ENCODE assay signal across 8 cellular contexts in the genomic region with DNA sequence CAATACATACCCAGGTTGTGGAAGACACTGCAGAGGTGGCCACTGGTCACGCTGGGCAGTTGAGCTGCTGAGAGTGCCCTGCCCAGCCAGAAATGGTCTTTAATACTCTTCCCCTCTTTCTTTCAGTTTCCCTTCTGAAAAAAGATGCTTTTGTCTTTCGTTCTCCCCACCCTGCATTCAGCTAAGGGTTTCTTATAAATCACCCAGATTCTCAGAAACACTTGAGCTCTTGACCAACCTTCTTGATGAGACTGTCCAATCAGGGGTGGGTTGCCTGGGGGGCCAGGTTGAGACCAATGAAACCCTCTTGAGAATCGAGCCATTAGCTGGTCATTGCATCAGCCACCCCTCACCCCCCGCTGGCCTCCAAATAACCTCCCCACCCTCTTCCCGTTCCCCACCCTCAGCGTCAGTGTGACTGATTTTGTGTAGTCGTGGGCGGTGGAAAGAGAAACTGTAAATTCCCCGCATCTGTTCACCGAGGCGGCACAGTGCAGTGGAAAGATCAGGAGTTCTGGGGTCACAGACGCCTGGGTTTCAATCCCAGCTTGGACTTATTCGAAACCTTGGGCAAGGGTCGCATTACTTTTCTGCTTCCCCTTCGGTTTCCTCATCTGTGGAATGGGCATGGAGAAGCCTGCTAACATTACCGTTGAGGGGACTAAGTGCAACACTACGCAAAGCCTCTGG. TPM values are rescaled to one million over a fixed set of nuclear protein-coding genes. Genes with fewer than 3 reads are reported as not detected.
DNase-seq lines count a peak whose midpoint lies in the region; ATAC-seq and TF ChIP-seq lines count a peak whose summit lies in the region.

No MANE protein-coding gene starts in this region.

- peaks cover 0 to 5% (median 0%) of the 10 kb centered on the region in 3 experiments for H3K36me3 ChIP-seq in naive thymus-derived CD4-positive, alpha-beta T cell (ENCODE audit: control insufficient read depth in 2 of 3, insufficient read depth in 3 of 3, low read length in 3 of 3)

- intact Hi-C loops in naive thymus-derived CD4-positive, alpha-beta T cell (cut with micrococcal nuclease): loop anchor here (2.0 to 10.0 kb wide), 7 partner anchors 153 to 891 kb away; a partner anchor contains a TSS

- H3K4me3 Mint-ChIP-seq in naive thymus-derived CD4-positive, alpha-beta T cell: peak overlapping the region; percentile 79 to 95 (median 93)

- CTCF ChIA-PET in naive thymus-derived CD4-positive, alpha-beta T cell (lab: Charles Lee): interaction anchor here (0.6 kb wide), 1 partner anchor 27 kb away, joined by 3 read pairs; no protein-coding TSS in a partner anchor

- no peak for TF ChIP-seq POLR2A in erythroblast (IDR thresholded peaks at IDR 0.05; ENCODE audit: low read length)

- H3K4me1 ChIP-seq in naive thymus-derived CD4-positive, alpha-beta T cell (ENCODE audit: control insufficient read depth in 2 of 2, insufficient read depth in 2 of 2, low read length in 2 of 2): peaks cover 19 to 26% of the 10 kb centered on the region in 2 donors

- no peaks in the 10 kb centered on the region for H3K9me3 ChIP-seq in naive thymus-derived CD4-positive, alpha-beta T cell (ENCODE audit: control insufficient read depth in 2 of 3, low read length in 3 of 3)

- H3K4me3 ChIP-seq in naive thymus-derived CD4-positive, alpha-beta T cell (ENCODE audit: low read length): peak overlapping the region; percentile 78

- ATAC-seq in GM18498 (IDR thresholded peaks at IDR 0.05; ENCODE audit: unreplicated experiment) (peak; percentile 34), HG02759 (IDR thresholded peaks at IDR 0.05; ENCODE audit: unreplicated experiment) (peak; percentile 37)
- peak; percentile 60 for ATAC-seq in naive thymus-derived CD4-positive, alpha-beta T cell

- POLR2A ChIA-PET in naive thymus-derived CD4-positive, alpha-beta T cell (lab: Charles Lee): interaction anchor here (0.6 kb wide), 1 partner anchor 285 kb away, joined by 3 read pairs; no protein-coding TSS in a partner anchor

- H3K27ac Mint-ChIP-seq in naive thymus-derived CD4-positive, alpha-beta T cell: peak overlapping the region; percentile 54 to 96 (median 89)

- H3K36me3 Mint-ChIP-seq in naive thymus-derived CD4-positive, alpha-beta T cell: peaks cover 0 to 26% (median 0%) of the 10 kb centered on the region in 5 donors

- H3K27me3 ChIP-seq in naive thymus-derived CD4-positive, alpha-beta T cell (ENCODE audit: control insufficient read depth in 2 of 2, insufficient read depth in 2 of 2, low read length in 2 of 2): no peaks in the 10 kb centered on the region

- H3K27ac ChIP-seq in naive thymus-derived CD4-positive, alpha-beta T cell (ENCODE audit: low read depth, low read length): peak overlapping the region; percentile 75

- peak; percentile 68 for DNase-seq in NCI-H146 (lab: John Stamatoyannopoulos, UW)
- peak; percentile 52 to 73 (median 73) for DNase-seq in activated CD8-positive, alpha-beta memory T cell treated with anti-CD3 and anti-CD28 coated beads for 48 hours (ENCODE audit: low read depth in 2 of 3, low spot score in 2 of 3)
- peak; percentile 96 to 98 for DNase-seq in erythroblast (lab: John Stamatoyannopoulos, UW)
- DNase-seq in naive thymus-derived CD4-positive, alpha-beta T cell: peak in 7 of 9 donors; percentile 3 to 77 (median 17)
- peak; percentile 85 for DNase-seq in stromal cell of bone marrow (ENCODE audit: low read depth)
- no peak for DNase-seq in DMS153 (lab: John Stamatoyannopoulos, UW)

- H3K27me3 Mint-ChIP-seq in naive thymus-derived CD4-positive, alpha-beta T cell: no peaks in the 10 kb centered on the region

- peaks cover 0 to 2% (median 0%) of the 10 kb centered on the region in 11 donors for H3K9me3 Mint-ChIP-seq in naive thymus-derived CD4-positive, alpha-beta T cell

- peaks cover 23 to 57% (median 37%) of the 10 kb centered on the region in 7 donors for H3K4me1 Mint-ChIP-seq in naive thymus-derived CD4-positive, alpha-beta T cell

RNA-seq across cellular contexts. Expression of a gene that starts 0.9 kb away (rescaled TPM):
- 10 to 100 TPM in 1 of 5 experiments, 1 to 10 TPM in 4; 5.4 to 11.6 (median 6.6) TPM for total RNA-seq in naive thymus-derived CD4-positive, alpha-beta T cell
- 10 to 100 TPM; 12.2 to 18.1 TPM for polyA plus RNA-seq in naive thymus-derived CD4-positive, alpha-beta T cell

RNA-seq across cellular contexts. Expression of a gene that starts 52.3 kb away (rescaled TPM):
- total RNA-seq in naive thymus-derived CD4-positive, alpha-beta T cell: not detected
- not detected for polyA plus RNA-seq in naive thymus-derived CD4-positive, alpha-beta T cell
